Comparison of ENCODE assay signal across 9 cellular contexts in the genomic region with DNA sequence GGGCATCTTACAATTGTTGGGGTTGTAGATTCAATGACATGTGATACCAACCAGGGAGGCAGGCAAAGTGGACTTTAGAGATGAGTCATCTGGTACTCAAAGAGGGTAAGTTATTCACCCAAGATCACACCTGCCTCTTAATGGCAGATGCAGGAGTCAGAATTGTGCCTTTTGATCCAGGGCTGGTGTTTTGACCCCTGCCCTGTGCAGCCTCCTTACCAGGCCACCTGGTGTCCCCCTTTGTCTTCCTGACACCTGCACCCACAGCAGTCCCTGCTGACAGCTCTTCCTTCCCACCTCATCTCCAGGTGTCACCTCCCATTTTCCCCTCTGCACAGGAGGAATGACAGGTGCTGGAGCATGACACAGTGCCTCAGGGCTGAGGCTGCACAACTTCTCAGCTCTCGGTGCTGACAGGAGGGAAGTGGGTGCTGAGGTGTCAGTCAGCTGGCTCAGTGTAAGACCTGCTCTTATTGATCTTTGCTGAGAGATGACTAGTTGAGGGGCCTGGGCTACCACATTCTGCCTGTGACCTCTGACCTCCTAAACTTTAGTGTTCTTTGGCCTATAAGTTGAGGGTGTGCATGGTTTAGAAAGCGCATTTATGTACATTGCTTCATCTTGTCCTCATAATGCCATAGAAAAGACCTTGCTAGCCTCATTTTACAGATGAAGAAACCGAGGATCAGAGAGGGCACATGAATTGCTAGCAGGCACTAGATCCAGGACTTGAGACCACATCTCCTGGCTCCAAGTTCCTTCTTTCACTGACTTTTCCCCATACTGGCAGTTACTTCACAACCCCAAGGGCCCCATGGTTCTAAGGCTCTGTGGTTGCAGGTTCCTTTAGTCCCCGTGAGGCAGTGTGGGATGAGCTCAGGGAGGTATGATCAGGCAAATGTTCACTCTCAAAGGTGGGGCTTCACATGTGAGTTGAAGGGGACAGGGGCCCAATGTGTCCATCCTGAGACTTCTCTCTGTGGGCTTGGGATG. TPM values are rescaled to one million over a fixed set of nuclear protein-coding genes. Genes with fewer than 3 reads are reported as not detected.
DNase-seq lines count a peak whose midpoint lies in the region; ATAC-seq, FAIRE-seq and TF ChIP-seq lines count a peak whose summit lies in the region.
"Had no signal": no experiment of that assay in that cellular context is flagged by ENCODE, and none has a peak within 500 bp of the region (broad histone marks: within the 10 kb centered on the region; RNA-seq: fewer than 3 reads in every experiment).

No MANE protein-coding gene starts in this region.

- no peak overlapping the region for H3K4me2 ChIP-seq in osteoblast (ENCODE audit: insufficient read depth, low read length)

- no peaks in the 10 kb centered on the region for H3K36me3 Mint-ChIP-seq in effector memory CD8-positive, alpha-beta T cell (ENCODE audit: insufficient read depth)

- H3K27me3 ChIP-seq in bronchial epithelial cell (ENCODE audit: control insufficient read depth, insufficient read depth, low read length): no peaks in the 10 kb centered on the region
- H3K27me3 ChIP-seq in osteoblast (ENCODE audit: insufficient read depth, low read length): no peaks in the 10 kb centered on the region

- no peak overlapping the region for H3K4me3 ChIP-seq in bronchial epithelial cell (ENCODE audit: low read depth, low read length)
- H3K4me3 ChIP-seq in osteoblast (ENCODE audit: insufficient read depth, low read length): no peak overlapping the region

- H3K27me3 Mint-ChIP-seq in effector memory CD8-positive, alpha-beta T cell: peaks cover 6 to 35% of the 10 kb centered on the region in 2 donors

- H3K4me1 ChIP-seq in osteoblast (ENCODE audit: insufficient read depth, low read length): no peaks in the 10 kb centered on the region

- no peaks in the 10 kb centered on the region for H4K20me1 ChIP-seq in osteoblast (ENCODE audit: insufficient read depth, low read length)

- no peaks in the 10 kb centered on the region for H3K9me3 Mint-ChIP-seq in effector memory CD8-positive, alpha-beta T cell

- H2AFZ ChIP-seq in osteoblast (ENCODE audit: low read length): no peak overlapping the region

- TF ChIP-seq CTCF in bronchial epithelial cell (IDR thresholded peaks at IDR 0.05; ENCODE audit: insufficient read depth, low read length, severe bottlenecking) (no peak), D721Med (IDR thresholded peaks at IDR 0.05; ENCODE audit: insufficient read depth, missing control alignments) (no peak), osteoblast (IDR thresholded peaks at IDR 0.05; ENCODE audit: extremely low read depth, low read depth, low read length) (no peak)

- no peak overlapping the region for H3K4me3 Mint-ChIP-seq in effector memory CD8-positive, alpha-beta T cell

- ATAC-seq in GM18499 (IDR thresholded peaks at IDR 0.05; ENCODE audit: insufficient read depth, unreplicated experiment) (peak; percentile 61), GM21529 (IDR thresholded peaks at IDR 0.05; ENCODE audit: unreplicated experiment) (peak; percentile 84), HG03575 (IDR thresholded peaks at IDR 0.05; ENCODE audit: extremely low read depth, insufficient number of reproducible peaks, low FRiP score, unreplicated experiment) (peak; percentile 58)
- ATAC-seq in effector memory CD8-positive, alpha-beta T cell (replicated peaks): no peak

- no peak overlapping the region for H3K27ac Mint-ChIP-seq in effector memory CD8-positive, alpha-beta T cell

- H3K79me2 ChIP-seq in osteoblast (ENCODE audit: insufficient read depth, low read length): no peaks in the 10 kb centered on the region

- H3K9me3 ChIP-seq in osteoblast (ENCODE audit: low read depth, low read length): no peaks in the 10 kb centered on the region

- FAIRE-seq in bronchial epithelial cell (lab: Jason Lieb, UNC): no peak
- FAIRE-seq in D721Med (lab: Jason Lieb, UNC): no peak

- H3K36me3 ChIP-seq in bronchial epithelial cell (ENCODE audit: control insufficient read depth, insufficient read depth, low read length): no peaks in the 10 kb centered on the region
- no peaks in the 10 kb centered on the region for H3K36me3 ChIP-seq in osteoblast (ENCODE audit: insufficient read depth, low read length)

- no peak overlapping the region for H3K27ac ChIP-seq in osteoblast (ENCODE audit: low read depth, low read length)

- DNase-seq in bronchial epithelial cell (ENCODE audit: low read depth) (peak; percentile 4), activated T-cell treated with anti-CD3 and anti-CD28 coated beads for 4 hours (no peak), D721Med (ENCODE audit: insufficient read length, low spot score) (no peak), osteoblast (ENCODE audit: insufficient read length, low spot score, missing footprints) (no peak)
- DNase-seq in effector memory CD8-positive, alpha-beta T cell: no peak
- DNase-seq: activated CD4-positive, CD25-positive, alpha-beta regulatory T cell had no signal

- peaks cover 0 to 1% of the 10 kb centered on the region in 2 donors for H3K4me1 Mint-ChIP-seq in effector memory CD8-positive, alpha-beta T cell (ENCODE audit: low read depth in 2 of 2)

RNA-seq across cellular contexts. Expression of gene CACNA1E, which starts 31.3 kb away (rescaled TPM):
- total RNA-seq in bronchial epithelial cell (under 0.01 TPM in 1 of 2 replicates, not detected in the other), osteoblast (under 0.01 and 0.29 TPM in 2 replicates)
